Comparison of ENCODE assay signal across 12 cellular contexts in the genomic region with DNA sequence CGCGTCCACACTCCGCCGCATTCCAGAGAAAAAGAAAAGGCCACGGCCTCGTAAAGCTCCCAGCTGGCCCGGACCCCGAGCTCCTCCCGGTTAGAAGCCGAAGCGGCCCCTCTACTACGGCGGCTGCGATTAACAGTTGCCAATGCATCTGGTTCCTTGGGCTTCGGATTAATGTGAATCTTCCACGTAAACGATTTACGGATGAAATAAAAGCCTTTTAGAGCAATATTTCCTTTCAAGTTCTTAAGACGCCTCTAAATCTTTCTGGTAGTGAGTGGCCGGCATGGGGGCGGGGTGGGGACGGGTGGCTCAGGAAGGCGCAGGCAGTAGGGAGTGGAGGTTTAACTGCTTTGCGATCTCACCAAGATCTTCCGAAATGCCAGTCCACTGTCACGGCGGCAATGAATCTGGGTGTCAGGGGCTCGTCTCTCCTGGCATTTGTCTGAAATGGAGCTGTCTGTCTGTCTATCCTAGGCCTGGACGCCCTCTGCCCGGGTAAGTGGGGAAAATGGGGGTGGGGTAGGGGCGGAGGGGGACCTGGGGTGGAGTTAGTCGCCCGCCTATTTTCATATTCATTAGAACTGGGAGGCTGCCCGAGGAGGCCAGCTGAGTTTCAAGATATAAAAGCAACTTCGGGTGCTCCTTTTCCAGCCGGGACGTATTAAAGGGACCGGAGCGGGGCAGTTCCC. TPM values are rescaled to one million over a fixed set of nuclear protein-coding genes. Genes with fewer than 3 reads are reported as not detected.
A peak's percentile ranks its signal among the peaks of the same experiment; 100 is the strongest.
DNase-seq lines count a peak whose midpoint lies in the region; ATAC-seq, FAIRE-seq and TF ChIP-seq lines count a peak whose summit lies in the region.
"Had no signal": no experiment of that assay in that cellular context is flagged by ENCODE, and none has a peak within 500 bp of the region (broad histone marks: within the 10 kb centered on the region; RNA-seq: fewer than 3 reads in every experiment).

No MANE protein-coding gene starts in this region.

- H3K9me3 ChIP-seq in astrocyte (ENCODE audit: insufficient read depth, low read depth, low read length) (no peaks in the 10 kb centered on the region), iPS-18c (ENCODE audit: control insufficient read depth, insufficient read depth, low read length) (no peaks in the 10 kb centered on the region), smooth muscle cell (replicated peaks; ENCODE audit: low read depth) (no peaks in the 10 kb centered on the region)

- H3K4me2 ChIP-seq in astrocyte (ENCODE audit: low read length): peak overlapping the region; percentile 95
- H3K4me2 ChIP-seq in smooth muscle cell: peak overlapping the region; percentile 88

- intact Hi-C loops in lower leg skin (cut with DNase I; ENCODE audit: low total_unique reads): no loop called here
- intact Hi-C loops in left colon (cut with DNase I, micrococcal nuclease): no loop called here

- H3K27ac ChIP-seq in astrocyte (ENCODE audit: low read depth, low read length) (no peak overlapping the region), smooth muscle cell (ENCODE audit: low read depth) (peak overlapping the region; percentile 47)

- TF ChIP-seq CTCF in HFFc6 (IDR thresholded peaks at IDR 0.05) (no peak), astrocyte (IDR thresholded peaks at IDR 0.05; ENCODE audit: insufficient read depth, low read depth, low read length) (no peak), smooth muscle cell (IDR thresholded peaks at IDR 0.05; ENCODE audit: borderline replicate concordance, insufficient read depth, poor library complexity, severe bottlenecking) (no peak), lower leg skin (IDR thresholded peaks at IDR 0.05) (no peak)

- no peak for TF ChIP-seq POLR2A in lower leg skin (IDR thresholded peaks at IDR 0.05)

- H3K4me1 Mint-ChIP-seq in HFFc6 (ENCODE audit: low read depth) (peaks cover 8% of the 10 kb centered on the region; the same call in 1 of the 2 replicates), astrocyte (ENCODE audit: low read depth, unreplicated experiment) (no peaks in the 10 kb centered on the region)

- H3K27me3 Mint-ChIP-seq in HFFc6 (ENCODE audit: insufficient read depth) (peaks cover 16% of the 10 kb centered on the region; the same call in 1 of the 2 replicates), astrocyte (ENCODE audit: low read depth, unreplicated experiment) (peaks cover 45% of the 10 kb centered on the region)

- H3K4me3 ChIP-seq in astrocyte (ENCODE audit: insufficient read depth, low read depth, low read length) (peak overlapping the region; percentile 65), iPS-18c (ENCODE audit: insufficient read depth, low read depth, low read length) (peak overlapping the region; percentile 73), smooth muscle cell (peak overlapping the region; percentile 58), lower leg skin (ENCODE audit: low read depth, poor library complexity, severe bottlenecking) (no peak overlapping the region)

- H3K27me3 ChIP-seq in astrocyte (ENCODE audit: insufficient read depth, low read length): peaks cover 80% of the 10 kb centered on the region
- peaks cover 74% of the 10 kb centered on the region for H3K27me3 ChIP-seq in smooth muscle cell (ENCODE audit: low read depth)

- WGBS in smooth muscle cell (ENCODE audit: low lambda C conversion rate): 2% methylated on average over 32 of the region's 39 CpGs
- 10 to 11% methylated on average over 39 of the region's 39 CpGs for WGBS in lower leg skin, 2 donors

- H3K4me1 ChIP-seq in astrocyte (ENCODE audit: insufficient read depth, low read length) (peaks cover 15% of the 10 kb centered on the region), smooth muscle cell (ENCODE audit: low read depth) (peaks cover 7% of the 10 kb centered on the region)

- H3K27ac Mint-ChIP-seq in HFFc6 (no peak overlapping the region), astrocyte (ENCODE audit: unreplicated experiment) (peak overlapping the region; percentile 85)

- ATAC-seq in HG02840 (IDR thresholded peaks at IDR 0.05; ENCODE audit: low FRiP score, unreplicated experiment): no peak
- ATAC-seq in left colon: no peak

- H3K36me3 ChIP-seq in astrocyte (ENCODE audit: insufficient read depth, low read length): no peaks in the 10 kb centered on the region
- H3K36me3 ChIP-seq in smooth muscle cell (ENCODE audit: low read depth): no peaks in the 10 kb centered on the region

- H2AFZ ChIP-seq in astrocyte (ENCODE audit: low read depth, low read length) (peak overlapping the region; percentile 77), smooth muscle cell (ENCODE audit: low read depth) (peak overlapping the region; percentile 96)

- no peak for FAIRE-seq in astrocyte (lab: Jason Lieb, UNC)

- H3F3A ChIP-seq in smooth muscle cell (ENCODE audit: low read depth): no peaks in the 10 kb centered on the region

- DNase-seq in HFFc6 (no peak), astrocyte (ENCODE audit: low read depth) (no peak), smooth muscle cell (lab: John Stamatoyannopoulos, UW; ENCODE audit: unreplicated experiment) (peak; percentile 58), lower leg skin (ENCODE audit: low spot score in 2 of 2) (no peak), NCI-H2171 treated with DMSO at 0.1 percent for 48 hours (lab: John Stamatoyannopoulos, UW) (no peak), left colon (no peak)
- DNase-seq: activated effector memory CD4-positive, alpha-beta T cell treated with Interleukin-2 at 50 U/mL for 16 hours; naive B cell; NK-92 treated with Interleukin-12 subunit alpha and Interleukin-12 subunit beta, amount 100 ng/mL, for 24 hours; substantia nigra had no signal

- H3K9ac ChIP-seq in astrocyte (ENCODE audit: low read length) (peak overlapping the region; percentile 66), smooth muscle cell (ENCODE audit: low read depth) (peak overlapping the region; percentile 2)

- H3K4me3 Mint-ChIP-seq in HFFc6 (peak overlapping the region; percentile 88), astrocyte (ENCODE audit: unreplicated experiment) (peak overlapping the region; percentile 99)

- H3K79me2 ChIP-seq in astrocyte (ENCODE audit: insufficient read depth, low read length): no peaks in the 10 kb centered on the region
- H3K79me2 ChIP-seq in smooth muscle cell (ENCODE audit: low read depth): peaks cover 5% of the 10 kb centered on the region

- H3K9me3 Mint-ChIP-seq in HFFc6 (no peaks in the 10 kb centered on the region; the same call in 1 of the 2 replicates), astrocyte (ENCODE audit: unreplicated experiment) (peaks cover 6% of the 10 kb centered on the region)

- H4K20me1 ChIP-seq in astrocyte (ENCODE audit: insufficient read depth, low read length) (no peaks in the 10 kb centered on the region), smooth muscle cell (ENCODE audit: low read depth) (no peaks in the 10 kb centered on the region)

- no peaks in the 10 kb centered on the region for H3K36me3 Mint-ChIP-seq in HFFc6 (ENCODE audit: low read depth)
- H3K36me3 Mint-ChIP-seq in astrocyte (ENCODE audit: low read depth, unreplicated experiment): no peaks in the 10 kb centered on the region
- H3K36me3 Mint-ChIP-seq: naive B cell had no signal

RNA-seq across cellular contexts. Expression of gene ALX1, which starts 0.4 kb away (rescaled TPM):
- total RNA-seq in HFFc6 (2021; fragmentation: NEBNext Ultra II Directional; extraction: Animal tissue kit (Norgen Biotek cat#: 25700)): not detected
- 1.4 and 1.9 TPM in 2 replicates for total RNA-seq in astrocyte
- 1.5 and 3.1 TPM in 2 replicates for total RNA-seq in smooth muscle cell
- polyA plus RNA-seq in smooth muscle cell: 0.69 and 3.5 TPM in 2 replicates
- total RNA-seq in lower leg skin: 1 to 10 TPM in 3 of 4 donors, under 1 TPM in 1; 0.61 to 1.4 (median 1.1) TPM
- not detected for total RNA-seq in left colon
